ENCODE assay signal across 23 cellular contexts in genomic region chr10:132252412-132252811, GRCh38. TPM values are rescaled to one million over a fixed set of nuclear protein-coding genes. Genes with fewer than 3 reads are reported as not detected.
A peak's percentile ranks its signal among the peaks of the same experiment; 100 is the strongest.
DNase-seq lines count a peak whose midpoint lies in the region; ATAC-seq, FAIRE-seq and TF ChIP-seq lines count a peak whose summit lies in the region.
"Had no signal": no experiment of that assay in that cellular context is flagged by ENCODE, and none has a peak within 500 bp of the region (broad histone marks: within the 10 kb centered on the region; RNA-seq: fewer than 3 reads in every experiment).

No MANE protein-coding gene starts in this region.

- H3K27me3 Mint-ChIP-seq in glutamatergic neuron (ENCODE audit: unreplicated experiment), result peaks cover 11% of the 10 kb centered on the region

- H3K36me3 ChIP-seq in ES-I3 (ENCODE audit: insufficient read depth, low read length) (no peaks in the 10 kb centered on the region), OCI-LY7 (ENCODE audit: insufficient read depth, low read length) (no peaks in the 10 kb centered on the region)
- H3K36me3 ChIP-seq: tibial artery had no signal

- TF ChIP-seq RAD21 in A549 (conservative IDR thresholded peaks at IDR 0.05 in 1 of 2, IDR thresholded peaks at IDR 0.05 in 1 of 2), result peak in 1 of 2 experiments; percentile 15; a peak in 1 of 5 replicates

- H2AFZ ChIP-seq in OCI-LY7 (ENCODE audit: low read length), result no peak overlapping the region

- CTCF ChIA-PET in A549 (lab: Yijun Ruan, JAX) (interaction anchor here (0.7 to 1.8 kb wide), 2 partner anchors 9 to 99 kb away, joined by 4 read pairs; no protein-coding TSS in a partner anchor), OCI-LY7 (lab: Charles Lee; ENCODE audit: unreplicated experiment) (no interaction called here)

- DNase-seq in A549 (ENCODE audit: low read depth in 1 of 2, low spot score in 1 of 2) (peak; percentile 18 to 30), OCI-LY7 (ENCODE audit: low spot score) (no peak), glutamatergic neuron (no peak), foreskin fibroblast (no peak), NCI-H1694 treated with DMSO at 0.1 percent for 48 hours (lab: John Stamatoyannopoulos, UW) (no peak), LoVo (ENCODE audit: low spot score) (no peak)
- DNase-seq: activated CD4-positive, alpha-beta T cell treated with anti-CD3 and anti-CD28 coated beads for 48 hours; activated gamma-delta T cell treated with Interleukin-2 at 50 U/mL for 16 hours; activated T-cell treated with anti-CD3 and anti-CD28 coated beads, Interleukin-2, amount 50 U/mL, for 4 hours; DMS79; KG1; left ventricle myocardium superior; NCI-H524 treated with DMSO at 0.1 percent for 48 hours; PC-3; Right ventricle myocardium superior; small intestine; tibial artery had no signal

- H3K9me3 ChIP-seq in A549 (no peaks in the 10 kb centered on the region), ES-I3 (ENCODE audit: control insufficient read depth, insufficient read depth, low read length) (no peaks in the 10 kb centered on the region), OCI-LY7 (ENCODE audit: low read length) (no peaks in the 10 kb centered on the region)
- H3K9me3 ChIP-seq: tibial artery had no signal

- H3K4me1 Mint-ChIP-seq in glutamatergic neuron (ENCODE audit: low read depth, unreplicated experiment), result peaks cover 5% of the 10 kb centered on the region

- H3K4me1 ChIP-seq in A549 (peaks cover 15% of the 10 kb centered on the region), ES-I3 (ENCODE audit: insufficient read depth, low read length) (no peaks in the 10 kb centered on the region; the same call in 1 of the 2 replicates), OCI-LY7 (ENCODE audit: insufficient read depth, low read length, poor library complexity, severe bottlenecking) (no peaks in the 10 kb centered on the region)

- H4K20me1 ChIP-seq in OCI-LY7 (ENCODE audit: insufficient read depth, low read length), result no peaks in the 10 kb centered on the region

- intact Hi-C loops in OCI-LY7 (cut with micrococcal nuclease; ENCODE audit: unreplicated experiment), result no loop called here

- H3K9me3 Mint-ChIP-seq in glutamatergic neuron (ENCODE audit: unreplicated experiment), result peaks cover 8% of the 10 kb centered on the region
- H3K9me3 Mint-ChIP-seq: activated T-cell treated with anti-CD3 and anti-CD28 coated beads, Interleukin-2, amount 50 U/mL, for 4 hours; T-helper 2 cell treated with Interferon-gamma antibody and Interleukin-4, amounts not matched to agents 5 μg/mL and 100 μg/mL, for 36 hours had no signal

- H3K79me2 ChIP-seq in OCI-LY7 (ENCODE audit: insufficient read depth, low read depth, low read length), result no peaks in the 10 kb centered on the region

- no peak overlapping the region for H3K4me2 ChIP-seq in A549
- no peak overlapping the region for H3K4me2 ChIP-seq in OCI-LY7 (ENCODE audit: low read length)

- FAIRE-seq in A549 (lab: Jason Lieb, UNC), result no peak
- FAIRE-seq: GM12878, keratinocyte, small intestine had no signal

- no peaks in the 10 kb centered on the region for H3K36me3 Mint-ChIP-seq in glutamatergic neuron (ENCODE audit: unreplicated experiment)
- H3K36me3 Mint-ChIP-seq: CD14-positive monocyte had no signal

- TF ChIP-seq EP300 in A549 (IDR thresholded peaks at IDR 0.05), result no peak

- 88% methylated on average over 17 of the region's 17 CpGs for WGBS in A549 (ENCODE audit: missing lambda C conversion rate)

- H3K9me2 ChIP-seq in OCI-LY7 (ENCODE audit: insufficient read depth, low read length), result no peaks in the 10 kb centered on the region

- TF ChIP-seq CTCF in A549 (IDR thresholded peaks at IDR 0.05) (no peak), OCI-LY7 (conservative IDR thresholded peaks at IDR 0.05; ENCODE audit: low read length) (0 out of 2 replicates have a peak, but pooled peaks have one; percentile 30), glutamatergic neuron (IDR thresholded peaks at IDR 0.05; ENCODE audit: partially characterized antibody, unreplicated experiment) (peak; percentile 20), foreskin fibroblast (IDR thresholded peaks at IDR 0.05; ENCODE audit: low read depth, low read length) (no peak)

- H3K9ac ChIP-seq in ES-I3 (ENCODE audit: low read depth, low read length), result 0 out of 2 replicates have a peak overlapping the region, but pooled peaks have one; percentile 57

- H3K27ac ChIP-seq in A549, result no peak overlapping the region
- H3K27ac ChIP-seq in OCI-LY7 (ENCODE audit: low read depth, low read length, poor library complexity, severe bottlenecking), result no peak overlapping the region
- H3K27ac ChIP-seq: tibial artery had no signal

- no peak overlapping the region for H3K4me3 Mint-ChIP-seq in glutamatergic neuron (ENCODE audit: unreplicated experiment)
- H3K4me3 Mint-ChIP-seq: activated T-cell treated with anti-CD3 and anti-CD28 coated beads, Interleukin-2, amount 50 U/mL, for 4 hours; CD14-positive monocyte; T-helper 2 cell treated with Interferon-gamma antibody and Interleukin-4, amounts not matched to agents 5 μg/mL and 100 μg/mL, for 36 hours had no signal

- H3K4me3 ChIP-seq in A549 (no peak overlapping the region), OCI-LY7 (ENCODE audit: low read depth, low read length, poor library complexity, severe bottlenecking) (no peak overlapping the region), foreskin fibroblast (ENCODE audit: low read depth in 1 of 2, low read length in 2 of 2) (no peak overlapping the region)
- H3K4me3 ChIP-seq: GM12878, tibial artery had no signal

- TF ChIP-seq POLR2A in A549 (IDR thresholded peaks at IDR 0.05; ENCODE audit: low read length), result no peak

- POLR2A ChIA-PET in A549 (lab: Yijun Ruan, JAX) (no interaction called here), OCI-LY7 (lab: Charles Lee) (no interaction called here)

- H3K27ac Mint-ChIP-seq in glutamatergic neuron (ENCODE audit: unreplicated experiment), result no peak overlapping the region
- H3K27ac Mint-ChIP-seq: CD14-positive monocyte; T-helper 2 cell treated with Interferon-gamma antibody and Interleukin-4, amounts not matched to agents 5 μg/mL and 100 μg/mL, for 36 hours had no signal

- BruUV-seq in OCI-LY7 (replicated peaks; lab: Mats Ljungman, UMichigan), result no TSS peak

- ATAC-seq in A549 (no peak), HG02798 (IDR thresholded peaks at IDR 0.05; ENCODE audit: poor library complexity, unreplicated experiment) (no peak)
- ATAC-seq: activated T-cell treated with anti-CD3 and anti-CD28 coated beads, Interleukin-2, amount 50 U/mL, for 4 hours; GM12878; left ventricle myocardium superior; PC-3 had no signal

TF ChIP-seq in A549, 52 proteins besides CTCF, POLR2A, EP300 and RAD21:
- TF ChIP-seq, protein P1, sequence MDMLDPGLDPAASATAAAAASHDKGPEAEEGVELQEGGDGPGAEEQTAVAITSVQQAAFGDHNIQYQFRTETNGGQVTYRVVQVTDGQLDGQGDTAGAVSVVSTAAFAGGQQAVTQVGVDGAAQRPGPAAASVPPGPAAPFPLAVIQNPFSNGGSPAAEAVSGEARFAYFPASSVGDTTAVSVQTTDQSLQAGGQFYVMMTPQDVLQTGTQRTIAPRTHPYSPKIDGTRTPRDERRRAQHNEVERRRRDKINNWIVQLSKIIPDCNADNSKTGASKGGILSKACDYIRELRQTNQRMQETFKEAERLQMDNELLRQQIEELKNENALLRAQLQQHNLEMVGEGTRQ (IDR thresholded peaks at IDR 0.05), result no peak
- TF ChIP-seq HOXA7 (CRISPR knock-in tag; IDR thresholded peaks at IDR 0.05), result no peak
- no peak for TF ChIP-seq RARB (CRISPR knock-in tag; IDR thresholded peaks at IDR 0.05)
- TF ChIP-seq HOXB5 (CRISPR knock-in tag; IDR thresholded peaks at IDR 0.05), result no peak
- no peak for TF ChIP-seq NR3C1 (IDR thresholded peaks at IDR 0.05)
- no peak for TF ChIP-seq CHD4 (IDR thresholded peaks at IDR 0.05; ENCODE audit: borderline replicate concordance)
- no peak for TF ChIP-seq FOSL2 (IDR thresholded peaks at IDR 0.05)
- TF ChIP-seq FOSL2 (CRISPR knock-in tag; IDR thresholded peaks at IDR 0.05), result no peak
- no peak for TF ChIP-seq JUN (IDR thresholded peaks at IDR 0.05)
- TF ChIP-seq, protein P2, sequence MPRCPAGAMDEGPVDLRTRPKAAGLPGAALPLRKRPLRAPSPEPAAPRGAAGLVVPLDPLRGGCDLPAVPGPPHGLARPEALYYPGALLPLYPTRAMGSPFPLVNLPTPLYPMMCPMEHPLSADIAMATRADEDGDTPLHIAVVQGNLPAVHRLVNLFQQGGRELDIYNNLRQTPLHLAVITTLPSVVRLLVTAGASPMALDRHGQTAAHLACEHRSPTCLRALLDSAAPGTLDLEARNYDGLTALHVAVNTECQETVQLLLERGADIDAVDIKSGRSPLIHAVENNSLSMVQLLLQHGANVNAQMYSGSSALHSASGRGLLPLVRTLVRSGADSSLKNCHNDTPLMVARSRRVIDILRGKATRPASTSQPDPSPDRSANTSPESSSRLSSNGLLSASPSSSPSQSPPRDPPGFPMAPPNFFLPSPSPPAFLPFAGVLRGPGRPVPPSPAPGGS (IDR thresholded peaks at IDR 0.05), result no peak
- no peak for TF ChIP-seq BHLHE40 (IDR thresholded peaks at IDR 0.05; ENCODE audit: low read depth, low read length)
TF ChIP-seq in A549: peak in this region for 0.

RNA-seq across cellular contexts. Expression of gene STK32C, which starts 55.3 kb away (rescaled TPM):
- 23.5 and 29.9 TPM in 2 replicates for polyA plus RNA-seq in A549 (2011; rRNA removed)
- polyA plus RNA-seq in A549 (2012; cell fraction: cytosol; rRNA removed), result 51.5 and 53.2 TPM in 2 replicates
- 52.9 and 56.5 TPM in 2 replicates for polyA plus RNA-seq in A549 (2012; cell fraction: nucleus; rRNA removed)
- polyA plus RNA-seq in A549 (2017; fragmentation: RNase III; extraction: RNeasy Plus Mini Kit Qiagen cat#74134 plus additional on column Dnase treatment), result 41.5 to 47.9 TPM (median 43.6 TPM) in 3 replicates
- 20.3 and 22.3 TPM in 2 replicates for polyA minus RNA-seq in A549 (2011; rRNA and poly(A)+ RNA removed)
- total RNA-seq in OCI-LY7 (2014; rRNA removed; shearing (Covaris generic)), result 13.1 and 16.8 TPM in 2 replicates
- 30.4 and 32.4 TPM in 2 replicates for total RNA-seq in OCI-LY7 (2022)
- 69.2 TPM for total RNA-seq in glutamatergic neuron (ENCODE audit: unreplicated experiment)

Comparison
In these comparisons a context has a peak if more than half of its experiments do, and no peak if none do; other contexts are left out.
1. DNase-seq: peak in A549 (2 of 2); none in OCI-LY7 (single experiment), glutamatergic neuron (single experiment), foreskin fibroblast (0 of 2), NCI-H1694 treated with DMSO at 0.1 percent for 48 hours (single experiment) and LoVo (single experiment).
2. CTCF ChIP-seq: peak in OCI-LY7 (single experiment) and glutamatergic neuron (single experiment); none in A549 (single experiment) and foreskin fibroblast (single experiment).